1 cellular context compared by ENCODE assay signal in genomic region chr5:122880749-122881148, GRCh38.
A peak's percentile ranks its signal among the peaks of the same experiment; 100 is the strongest.
TF ChIP-seq lines count a peak whose summit lies in the region.

No MANE protein-coding gene starts in this region.

TF ChIP-seq in GM12878, 131 proteins besides CTCF, POLR2A, EP300 and RAD21 (continued from another document):
- TF ChIP-seq CEBPZ (IDR thresholded peaks at IDR 0.05; ENCODE audit: low read depth, low read length) = no peak
- no peak for TF ChIP-seq NR2F1 (conservative IDR thresholded peaks at IDR 0.05)
- no peak for TF ChIP-seq REST (IDR thresholded peaks at IDR 0.05; ENCODE audit: low read depth, low read length)
- peak in 1 of 2 experiments; percentile 19; a peak in 1 of 4 replicates for TF ChIP-seq BHLHE40 (IDR thresholded peaks at IDR 0.05; ENCODE audit: borderline replicate concordance in 1 of 2, low read depth in 2 of 2, low read length in 1 of 2)
- TF ChIP-seq RUNX3 (IDR thresholded peaks at IDR 0.05; ENCODE audit: low read length) = peak; percentile 55
